ENCODE assay signal across 16 cellular contexts in the genomic region with DNA sequence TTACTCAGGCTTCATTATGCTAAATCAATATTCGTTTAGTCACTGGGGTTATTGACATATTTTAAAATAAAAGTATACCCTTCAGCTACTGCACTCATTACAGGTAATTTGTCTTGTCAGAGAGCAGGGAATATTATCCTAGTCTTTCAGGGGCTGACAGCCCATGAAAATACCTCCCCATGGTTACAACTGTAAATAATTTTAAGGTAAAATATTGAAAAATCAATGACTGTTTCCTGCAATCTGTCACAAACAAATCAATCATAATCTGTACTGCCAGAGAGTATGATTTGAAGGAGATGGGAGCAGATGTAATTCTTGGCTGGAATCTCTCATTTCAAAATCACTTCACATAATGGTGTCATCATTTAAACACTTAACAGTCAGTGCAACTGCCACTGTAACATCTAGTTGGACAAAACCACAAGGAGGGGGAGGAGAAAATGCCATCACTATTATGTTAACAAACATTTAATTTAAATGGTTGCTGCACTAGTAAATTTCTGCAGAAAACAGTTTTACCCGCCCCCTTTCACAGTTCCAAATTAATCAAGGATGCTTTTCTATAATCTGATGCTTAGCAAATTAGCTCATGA. TPM values are rescaled to one million over a fixed set of nuclear protein-coding genes. Genes with fewer than 3 reads are reported as not detected.
A peak's percentile ranks its signal among the peaks of the same experiment; 100 is the strongest.
DNase-seq lines count a peak whose midpoint lies in the region; ATAC-seq and TF ChIP-seq lines count a peak whose summit lies in the region.
"Had no signal": no experiment of that assay in that cellular context is flagged by ENCODE, and none has a peak within 500 bp of the region (broad histone marks: within the 10 kb centered on the region; RNA-seq: fewer than 3 reads in every experiment).

No MANE protein-coding gene starts in this region.

- H3K36me3 ChIP-seq in heart left ventricle (peaks cover 0 to 11% (median 0%) of the 10 kb centered on the region in 9 donors), SJSA1 (peaks cover 14% of the 10 kb centered on the region)

- no peak overlapping the region for H3K4me3 Mint-ChIP-seq in neural crest cell
- H3K4me3 Mint-ChIP-seq in activated T-cell treated with anti-CD3 and anti-CD28 coated beads, Interleukin-2, amount 50 U/mL, for 24 hours, result no peak overlapping the region
- H3K4me3 Mint-ChIP-seq: activated B cell treated with CpG ODN at 0.5 μM for 24 hours; naive thymus-derived CD4-positive, alpha-beta T cell; stimulated activated naive CD8-positive, alpha-beta T cell treated with anti-CD3 and anti-CD28 coated beads, Interleukin-15, Interleukin-2, amounts not matched to agents 100 ng/mL and 50 ng/mL, for 24 hours had no signal

- 81 to 91% (median 85%) methylated on average over 2 of the region's 2 CpGs for WGBS in heart left ventricle, 4 donors

- H3K9me3 ChIP-seq in heart left ventricle (no peaks in the 10 kb centered on the region), SJSA1 (replicated peaks) (no peaks in the 10 kb centered on the region)

- H3K27ac ChIP-seq in heart left ventricle (peak overlapping the region in 9 of 12 donors; percentile 12 to 96 (median 91)), SJSA1 (peak overlapping the region; percentile 41)
- H3K27ac ChIP-seq: dorsolateral prefrontal cortex, SK-N-MC had no signal

- DNase-seq in heart left ventricle (no peak), Right ventricle myocardium inferior (ENCODE audit: missing footprints) (no peak), NCI-H1694 treated with DMSO at 0.1 percent for 48 hours (lab: John Stamatoyannopoulos, UW) (peak; percentile 52), SJSA1 (ENCODE audit: low read depth in 1 of 2, low spot score in 2 of 2) (peak in 1 of 2 experiments; percentile 5), neural crest cell (ENCODE audit: low read depth, low spot score) (no peak), mucosa of gallbladder (ENCODE audit: low spot score) (no peak), HT-29 (ENCODE audit: low spot score) (no peak)
- DNase-seq in activated T-cell treated with anti-CD3 and anti-CD28 coated beads, Interleukin-2, amount 50 U/mL, for 24 hours, result no peak
- DNase-seq: activated B cell treated with CpG ODN at 0.5 μM for 24 hours; amniotic stem cell; dorsolateral prefrontal cortex; naive thymus-derived CD4-positive, alpha-beta T cell; NCI-H524 treated with DMSO at 0.1 percent for 48 hours; right cardiac atrium had no signal

- H3K4me1 ChIP-seq in heart left ventricle (peaks cover 0 to 15% (median 2%) of the 10 kb centered on the region in 12 donors), SJSA1 (replicated peaks) (peaks cover 10% of the 10 kb centered on the region)

- H3K27ac Mint-ChIP-seq in neural crest cell (ENCODE audit: unreplicated experiment), result peak overlapping the region; percentile 29
- H3K27ac Mint-ChIP-seq in activated T-cell treated with anti-CD3 and anti-CD28 coated beads, Interleukin-2, amount 50 U/mL, for 24 hours, result no peak overlapping the region
- H3K27ac Mint-ChIP-seq: activated B cell treated with CpG ODN at 0.5 μM for 24 hours; naive thymus-derived CD4-positive, alpha-beta T cell; stimulated activated naive CD8-positive, alpha-beta T cell treated with anti-CD3 and anti-CD28 coated beads, Interleukin-15, Interleukin-2, amounts not matched to agents 100 ng/mL and 50 ng/mL, for 24 hours had no signal

- no peak overlapping the region for H3K4me3 ChIP-seq in heart left ventricle
- no peak overlapping the region for H3K4me3 ChIP-seq in SJSA1
- H3K4me3 ChIP-seq: dorsolateral prefrontal cortex, SK-N-MC had no signal

- H3K36me3 Mint-ChIP-seq in neural crest cell (ENCODE audit: low read depth), result no peaks in the 10 kb centered on the region
- H3K36me3 Mint-ChIP-seq in activated T-cell treated with anti-CD3 and anti-CD28 coated beads, Interleukin-2, amount 50 U/mL, for 24 hours (ENCODE audit: low read depth), result no peaks in the 10 kb centered on the region

- H3K27me3 ChIP-seq in heart left ventricle (peaks cover 0 to 14% (median 3%) of the 10 kb centered on the region in 9 donors), SJSA1 (replicated peaks) (no peaks in the 10 kb centered on the region)

- intact Hi-C loops in heart left ventricle (cut with DNase I), result loop anchor here in 4 of 10 donors (10.0 kb wide), 5 partner anchors 287 to 1487 kb away; partner anchors contain the start of gene RBL2 (in 1 of the 4)
- intact Hi-C loops in Right ventricle myocardium inferior (cut with DNase I), result loop anchor here (10.0 kb wide), 2 partner anchors 437 to 727 kb away; no protein-coding TSS in a partner anchor

- TF ChIP-seq POLR2A in heart left ventricle (IDR thresholded peaks at IDR 0.05), result no peak

- H3K27me3 Mint-ChIP-seq in neural crest cell (ENCODE audit: low read depth), result peaks cover 5% of the 10 kb centered on the region
- peaks cover 55% of the 10 kb centered on the region for H3K27me3 Mint-ChIP-seq in activated T-cell treated with anti-CD3 and anti-CD28 coated beads, Interleukin-2, amount 50 U/mL, for 24 hours

- ATAC-seq in heart left ventricle, result no peak
- no peak for ATAC-seq in Right ventricle myocardium inferior
- ATAC-seq: naive thymus-derived CD4-positive, alpha-beta T cell; right cardiac atrium had no signal

- TF ChIP-seq CTCF in heart left ventricle (IDR thresholded peaks at IDR 0.05) (no peak), neural crest cell (conservative IDR thresholded peaks at IDR 0.05) (no peak)

- no peaks in the 10 kb centered on the region for H3K9me3 Mint-ChIP-seq in neural crest cell
- no peaks in the 10 kb centered on the region for H3K9me3 Mint-ChIP-seq in activated T-cell treated with anti-CD3 and anti-CD28 coated beads, Interleukin-2, amount 50 U/mL, for 24 hours
- H3K9me3 Mint-ChIP-seq: activated B cell treated with CpG ODN at 0.5 μM for 24 hours; stimulated activated naive CD8-positive, alpha-beta T cell treated with anti-CD3 and anti-CD28 coated beads, Interleukin-15, Interleukin-2, amounts not matched to agents 100 ng/mL and 50 ng/mL, for 24 hours had no signal

- peaks cover 13% of the 10 kb centered on the region for H3K4me1 Mint-ChIP-seq in neural crest cell
- no peaks in the 10 kb centered on the region for H3K4me1 Mint-ChIP-seq in activated T-cell treated with anti-CD3 and anti-CD28 coated beads, Interleukin-2, amount 50 U/mL, for 24 hours (ENCODE audit: low read depth)
- H3K4me1 Mint-ChIP-seq: activated B cell treated with CpG ODN at 0.5 μM for 24 hours; naive thymus-derived CD4-positive, alpha-beta T cell had no signal

RNA-seq across cellular contexts. Expression of gene IRX5, which starts 9.3 kb away (rescaled TPM):
- total RNA-seq in heart left ventricle (10 to 100 TPM in 7 of 9 donors, 1 to 10 TPM in 2; 5.8 to 32.2 (median 18.1) TPM), Right ventricle myocardium inferior (13.2 TPM), neural crest cell (12.7 and 14.9 TPM in 2 replicates), mucosa of gallbladder (0.12 TPM)
- polyA plus RNA-seq in heart left ventricle, result 10 to 100 TPM; 19.2 to 19.4 TPM
- total RNA-seq in SJSA1 (2014; rRNA removed; shearing (Covaris generic)), result 6.7 and 7.8 TPM in 2 replicates
- 8.1 and 9.0 TPM in 2 replicates for total RNA-seq in HT-29 (2014; rRNA removed; shearing (Covaris generic))
- total RNA-seq: activated B cell treated with CpG ODN at 0.5 μM for 24 hours had no signal
- polyA plus RNA-seq: naive thymus-derived CD4-positive, alpha-beta T cell had no signal
